30 cellular contexts compared by ENCODE assay signal in genomic region chr18:53943463-53943862, GRCh38.
"Had no signal": no experiment of that assay in that cellular context is flagged by ENCODE, and none has a peak within 500 bp of the region (broad histone marks: within the 10 kb centered on the region; RNA-seq: fewer than 3 reads in every experiment).

No MANE protein-coding gene starts in this region.

- H3K4me3 ChIP-seq: body of pancreas, esophagus muscularis mucosa, gastrocnemius medialis had no signal

- ATAC-seq: activated T-cell treated with anti-CD3 and anti-CD28 coated beads, Interleukin-2, amount 50 U/mL, for 4 hours; activated T-helper 17 cell treated with anti-CD3 and anti-CD28 coated beads, Interleukin-2, amount 50 U/mL, for 72 hours; body of pancreas; effector memory CD8-positive, alpha-beta T cell; foreskin keratinocyte; gastrocnemius medialis; T-helper 17 cell had no signal

- DNase-seq: activated CD4-positive, alpha-beta memory T cell treated with anti-CD3 and anti-CD28 coated beads, Interleukin-2, amount 10 ng/mL, durations not matched to agents 7 days and 5 days; activated CD4-positive, alpha-beta T cell treated with anti-CD3 and anti-CD28 coated beads for 1 hour; activated CD4-positive, alpha-beta T cell treated with anti-CD3 and anti-CD28 coated beads for 4 hours; activated CD4-positive, alpha-beta T cell treated with anti-CD3 and anti-CD28 coated beads, Interleukin-2, amount 10 ng/mL, durations not matched to agents 7 days and 5 days; activated CD4-positive, alpha-beta T cell treated with anti-CD3 and anti-CD28 coated beads, Interleukin-2, amount 50 U/mL, for 4 hours; activated CD4-positive, CD25-positive, alpha-beta regulatory T cell; activated effector memory CD4-positive, alpha-beta T cell treated with Interleukin-2 at 50 U/mL for 16 hours; activated gamma-delta T cell treated with Interleukin-2 at 50 U/mL for 16 hours; activated naive CD4-positive, alpha-beta T cell treated with anti-CD3 and anti-CD28 coated beads, Interleukin-2, amount 50 U/mL, for 16 hours; activated naive CD4-positive, alpha-beta T cell treated with Interleukin-2 at 50 U/mL for 16 hours; activated T-cell treated with anti-CD3 and anti-CD28 coated beads, Interleukin-2, amount 50 U/mL, for 4 hours; amniotic stem cell; anterior cingulate cortex; body of pancreas; caudate nucleus; cortex of kidney; dermis blood vessel endothelial cell; effector CD4-positive, alpha-beta T cell; effector memory CD8-positive, alpha-beta T cell; erythroblast; foreskin keratinocyte; gastrocnemius medialis; head of caudate nucleus; T-helper 1 cell; T-helper 17 cell; T1000 had no signal

- H3K4me1 ChIP-seq: body of pancreas, esophagus muscularis mucosa, foreskin keratinocyte, gastrocnemius medialis had no signal

- FAIRE-seq: astrocyte, colon had no signal

- H3K36me3 ChIP-seq: esophagus muscularis mucosa, gastrocnemius medialis had no signal

- H3K27me3 ChIP-seq: body of pancreas, esophagus muscularis mucosa, foreskin keratinocyte, gastrocnemius medialis had no signal

- H3K27ac ChIP-seq: body of pancreas, esophagus muscularis mucosa, foreskin keratinocyte, gastrocnemius medialis had no signal

- H3K9me3 ChIP-seq: esophagus muscularis mucosa, gastrocnemius medialis had no signal
